In the genomic region with DNA sequence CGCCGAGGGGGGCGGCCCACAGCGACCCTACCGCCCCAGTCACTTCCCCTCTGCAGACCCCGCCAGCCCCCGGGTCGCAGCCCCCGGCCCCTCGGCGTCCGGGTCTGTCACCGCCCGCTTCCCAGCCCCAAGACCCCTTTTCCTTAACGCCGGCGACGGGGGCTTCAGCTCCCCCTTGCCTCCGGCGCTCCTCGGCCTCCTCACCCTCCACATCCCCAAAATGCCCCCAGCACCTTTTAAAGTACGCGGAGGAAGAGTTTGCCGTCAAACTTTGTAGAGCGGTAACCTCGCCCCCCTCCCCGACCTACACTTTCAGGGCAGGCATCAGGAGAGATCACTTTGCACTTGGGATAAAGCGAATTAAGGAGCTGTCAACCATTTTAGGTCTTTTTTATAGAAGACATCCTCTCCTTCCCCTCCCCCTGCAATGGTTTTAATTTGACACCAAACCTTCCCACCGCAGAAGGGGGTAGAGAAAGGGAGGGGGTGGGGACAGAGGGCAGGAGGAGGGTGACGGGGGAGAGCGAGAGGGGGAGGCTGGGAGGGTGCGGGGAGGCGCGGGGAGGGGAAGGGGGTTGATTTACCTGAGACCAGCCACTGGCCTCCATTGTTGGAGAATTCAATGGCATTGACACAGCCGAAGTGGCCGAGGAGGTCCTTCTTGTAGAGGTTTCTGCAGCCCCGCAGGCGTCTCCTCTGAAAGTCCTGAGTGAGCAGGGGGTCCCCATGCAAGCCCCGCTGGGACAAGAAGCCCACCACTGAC, we compare ENCODE assay signal across 8 cellular contexts. TPM values are rescaled to one million over a fixed set of nuclear protein-coding genes. Genes with fewer than 3 reads are reported as not detected.
DNase-seq lines count a peak whose midpoint lies in the region; ATAC-seq, FAIRE-seq and TF ChIP-seq lines count a peak whose summit lies in the region.

No MANE protein-coding gene starts in this region.

- ATAC-seq in GM21381 (IDR thresholded peaks at IDR 0.05; ENCODE audit: unreplicated experiment) (peak; percentile 3), HG02642 (IDR thresholded peaks at IDR 0.05; ENCODE audit: poor library complexity, unreplicated experiment) (no peak)

- no peaks in the 10 kb centered on the region for H3K9me1 ChIP-seq in endothelial cell of umbilical vein (replicated peaks; ENCODE audit: control insufficient read depth, extremely low read depth, insufficient read depth, low read length)

- H3K4me3 ChIP-seq in endothelial cell of umbilical vein (replicated peaks in 1 of 3; ENCODE audit: insufficient read depth in 1 of 3, low read depth in 1 of 3, low read length in 3 of 3) (peak overlapping the region; percentile 83 to 97 (median 95)), muscle layer of colon (ENCODE audit: low read depth in 1 of 2, low read length in 2 of 2) (peak overlapping the region; percentile 86 to 92), tibial nerve (peak overlapping the region; percentile 60 to 91 (median 84))

- POLR2A ChIA-PET in endothelial cell of umbilical vein (lab: Charles Lee): no interaction called here

- CTCF ChIA-PET in endothelial cell of umbilical vein (lab: Charles Lee): interaction anchor here (0.6 to 5.7 kb wide), 12 partner anchors 10 to 91 kb away, joined by 3 to 75 read pairs (median 5); partner anchors contain the start of gene EXD2

- no peak for TF ChIP-seq POLR2A in endothelial cell of umbilical vein (IDR thresholded peaks at IDR 0.05; ENCODE audit: low read depth, low read length)
- no peak for TF ChIP-seq POLR2A in tibial nerve (IDR thresholded peaks at IDR 0.05)

- peak overlapping the region; percentile 76 for H3K4me2 ChIP-seq in endothelial cell of umbilical vein (ENCODE audit: insufficient read depth, low read length)

- intact Hi-C loops in endothelial cell of umbilical vein (cut with micrococcal nuclease): loop anchor here (5.0 to 10.0 kb wide), 2 partner anchors 75 to 312 kb away; no protein-coding TSS in a partner anchor

- dilution Hi-C loops in endothelial cell of umbilical vein (cut with MboI; ENCODE audit: extremely low pct_ligation_motif_present, low sequenced_read_pairs): no loop called here

- BruUV-seq in endothelial cell of umbilical vein (replicated peaks; lab: Mats Ljungman, UMichigan): no TSS peak

- no peak for TF ChIP-seq CTCF in endothelial cell of umbilical vein (IDR thresholded peaks at IDR 0.05; ENCODE audit: extremely low read depth in 1 of 2, insufficient read depth in 1 of 2, low read depth in 1 of 2, low read length in 2 of 2)
- TF ChIP-seq CTCF in tibial nerve (IDR thresholded peaks at IDR 0.05): no peak

- H3K9ac ChIP-seq in endothelial cell of umbilical vein (replicated peaks; ENCODE audit: extremely low read depth, insufficient read depth, low read length): peak overlapping the region; percentile 89
- peak overlapping the region; percentile 75 for H3K9ac ChIP-seq in muscle layer of colon (ENCODE audit: low read length)

- H3K4me1 ChIP-seq in endothelial cell of umbilical vein (ENCODE audit: control insufficient read depth, extremely low read depth, insufficient read depth, low read length): peaks cover 26% of the 10 kb centered on the region
- H3K4me1 ChIP-seq in muscle layer of colon (ENCODE audit: insufficient read depth, low read length): peaks cover 23% of the 10 kb centered on the region
- H3K4me1 ChIP-seq in tibial nerve: peaks cover 0 to 54% (median 7%) of the 10 kb centered on the region in 4 donors

- WGBS in tibial nerve, 2 donors: 0 to 1% methylated on average over 39 of the region's 39 CpGs

- no peak for FAIRE-seq in endothelial cell of umbilical vein (lab: Jason Lieb, UNC)

- H3K27ac ChIP-seq in endothelial cell of umbilical vein (ENCODE audit: insufficient read depth, low read depth, low read length): peak overlapping the region; percentile 35
- peak overlapping the region; percentile 99 for H3K27ac ChIP-seq in muscle layer of colon (ENCODE audit: low read depth, low read length)
- peak overlapping the region; percentile 76 to 96 (median 94) for H3K27ac ChIP-seq in tibial nerve

- peaks cover 44% of the 10 kb centered on the region for H3K79me2 ChIP-seq in endothelial cell of umbilical vein (ENCODE audit: control insufficient read depth, insufficient read depth, low read length)

- TF ChIP-seq EP300 in tibial nerve (IDR thresholded peaks at IDR 0.05): no peak

- peaks cover 0 to 4% of the 10 kb centered on the region in 2 experiments for H3K36me3 ChIP-seq in endothelial cell of umbilical vein (ENCODE audit: control insufficient read depth in 2 of 2, extremely low read depth in 1 of 2, insufficient read depth in 2 of 2, low read length in 2 of 2)
- H3K36me3 ChIP-seq in muscle layer of colon (ENCODE audit: insufficient read depth, low read length): peaks cover 8% of the 10 kb centered on the region
- H3K36me3 ChIP-seq in tibial nerve: peaks cover 0 to 11% (median 0%) of the 10 kb centered on the region in 3 donors

- no peaks in the 10 kb centered on the region for H3K9me3 ChIP-seq in endothelial cell of umbilical vein (replicated peaks; ENCODE audit: control insufficient read depth, insufficient read depth, low read length)
- no peaks in the 10 kb centered on the region for H3K9me3 ChIP-seq in muscle layer of colon (ENCODE audit: low read length)
- H3K9me3 ChIP-seq in tibial nerve: no peaks in the 10 kb centered on the region

- no peaks in the 10 kb centered on the region for H3K27me3 ChIP-seq in endothelial cell of umbilical vein (ENCODE audit: control insufficient read depth in 2 of 2, insufficient read depth in 2 of 2, low read length in 2 of 2)
- H3K27me3 ChIP-seq in muscle layer of colon (ENCODE audit: control insufficient read depth in 1 of 2, insufficient read depth in 2 of 2, low read length in 2 of 2): no peaks in the 10 kb centered on the region
- no peaks in the 10 kb centered on the region for H3K27me3 ChIP-seq in tibial nerve

- peak overlapping the region; percentile 83 for H2AFZ ChIP-seq in endothelial cell of umbilical vein (ENCODE audit: low read depth, low read length)

- H4K20me1 ChIP-seq in endothelial cell of umbilical vein (replicated peaks; ENCODE audit: control insufficient read depth, extremely low read depth, insufficient read depth, low read length): no peaks in the 10 kb centered on the region

- DNase-seq in CD1c-positive myeloid dendritic cell (ENCODE audit: extremely low spot score) (peak; percentile 37), NCI-H1694 (lab: John Stamatoyannopoulos, UW) (peak; percentile 34), endothelial cell of umbilical vein (ENCODE audit: low read depth, low spot score) (peak; percentile 40), tibial nerve (ENCODE audit: low spot score in 2 of 2) (no peak)
- peak; percentile 68 for DNase-seq in activated CD8-positive, alpha-beta memory T cell treated with anti-CD3 and anti-CD28 coated beads for 24 hours

TF ChIP-seq in endothelial cell of umbilical vein, 7 proteins besides CTCF, POLR2A, EP300 and RAD21:
- TF ChIP-seq GATA2 (IDR thresholded peaks at IDR 0.05; ENCODE audit: insufficient read depth, insufficient read length, low read depth, low read length) (no peak), MYC (IDR thresholded peaks at IDR 0.05; ENCODE audit: low read depth, low read length) (no peak), JUN (IDR thresholded peaks at IDR 0.05; ENCODE audit: borderline replicate concordance, insufficient read depth, insufficient read length, low read depth) (no peak), FOS (IDR thresholded peaks at IDR 0.05; ENCODE audit: borderline replicate concordance, insufficient read depth, low read length) (no peak)

RNA-seq across cellular contexts. Expression of gene DCAF5, which starts 0.6 kb away (rescaled TPM):
- total RNA-seq in endothelial cell of umbilical vein: 35.3 and 37.9 TPM in 2 replicates
- polyA plus RNA-seq in endothelial cell of umbilical vein: 49.1 and 52.5 TPM in 2 replicates
- polyA plus RNA-seq in endothelial cell of umbilical vein (2011; cell fraction: cytosol; rRNA removed): 37.9 and 42.7 TPM in 2 replicates
- 108 and 112 TPM in 2 replicates for polyA plus RNA-seq in endothelial cell of umbilical vein (2011; cell fraction: nucleus; rRNA removed)
- polyA plus RNA-seq in endothelial cell of umbilical vein (2012): 27.5 TPM in 2 replicates
- polyA minus RNA-seq in endothelial cell of umbilical vein: 44.4 and 55.2 TPM in 2 replicates
- polyA minus RNA-seq in endothelial cell of umbilical vein (2011; cell fraction: cytosol; rRNA and poly(A)+ RNA removed): 7.6 TPM
- polyA minus RNA-seq in endothelial cell of umbilical vein (2011; cell fraction: nucleus; rRNA and poly(A)+ RNA removed): 38.4 and 48.5 TPM in 2 replicates
- 10 to 100 TPM; 42.2 to 53.7 (median 51.1) TPM for total RNA-seq in tibial nerve

RNA-seq across cellular contexts. Expression of gene EXD2, which starts 38.9 kb away (rescaled TPM):
- total RNA-seq in endothelial cell of umbilical vein (18.6 and 22.6 TPM in 2 replicates), tibial nerve (10 to 100 TPM; 17.4 to 24.7 (median 20.9) TPM)
- 10.7 and 11.6 TPM in 2 replicates for polyA plus RNA-seq in endothelial cell of umbilical vein
- 11.5 and 12.2 TPM in 2 replicates for polyA plus RNA-seq in endothelial cell of umbilical vein (2011; cell fraction: cytosol; rRNA removed)
- 20.0 and 23.9 TPM in 2 replicates for polyA plus RNA-seq in endothelial cell of umbilical vein (2011; cell fraction: nucleus; rRNA removed)
- polyA plus RNA-seq in endothelial cell of umbilical vein (2012): 15.9 and 16.2 TPM in 2 replicates
- polyA minus RNA-seq in endothelial cell of umbilical vein: 28.7 and 31.3 TPM in 2 replicates
- 9.5 TPM for polyA minus RNA-seq in endothelial cell of umbilical vein (2011; cell fraction: cytosol; rRNA and poly(A)+ RNA removed)
- 11.9 and 14.0 TPM in 2 replicates for polyA minus RNA-seq in endothelial cell of umbilical vein (2011; cell fraction: nucleus; rRNA and poly(A)+ RNA removed)

Comparison
In these comparisons a context has a peak if more than half of its experiments do, and no peak if none do; other contexts are left out.
1. DNase-seq: peak in CD1c-positive myeloid dendritic cell (single experiment), NCI-H1694 (single experiment), activated CD8-positive, alpha-beta memory T cell treated with anti-CD3 and anti-CD28 coated beads for 24 hours (single experiment) and endothelial cell of umbilical vein (single experiment); none in tibial nerve (0 of 2).
2. H3K27ac ChIP-seq: peak in every context shown above with its lines; median percentile 99 in muscle layer of colon; 94 in tibial nerve; 35 in endothelial cell of umbilical vein.
3. Peak in every context shown above with its lines, with median percentiles within 50 percentile points of each other: H3K4me3 ChIP-seq.